Comparison of ENCODE assay signal across 28 cellular contexts in genomic region chr1:96510911-96511310, GRCh38.
DNase-seq lines count a peak whose midpoint lies in the region; ATAC-seq and TF ChIP-seq lines count a peak whose summit lies in the region.
"Had no signal": no experiment of that assay in that cellular context is flagged by ENCODE, and none has a peak within 500 bp of the region (broad histone marks: within the 10 kb centered on the region; RNA-seq: fewer than 3 reads in every experiment).

No MANE protein-coding gene starts in this region.

- intact Hi-C loops in psoas muscle (cut with DNase I): no loop called here

- no peaks in the 10 kb centered on the region for H3K27me3 Mint-ChIP-seq in H9 (ENCODE audit: low read depth)
- H3K27me3 Mint-ChIP-seq: B cell; natural killer cell treated with Interleukin-12 subunit alpha and Interleukin-12 subunit beta and Interleukin-15 and Interleukin-18, amount 100 ng/mL, for 72 hours had no signal

- peaks cover 23 to 47% of the 10 kb centered on the region in 2 experiments for H3K4me1 Mint-ChIP-seq in H9
- H3K4me1 Mint-ChIP-seq: B cell had no signal

- no peaks in the 10 kb centered on the region for H3K79me2 ChIP-seq in H9 (ENCODE audit: insufficient read depth, low read length)

- H2BK20ac ChIP-seq in H9 (ENCODE audit: low read depth, low read length, poor library complexity, severe bottlenecking): no peak overlapping the region

- no peak overlapping the region for H4K5ac ChIP-seq in H9 (ENCODE audit: insufficient read length, low read depth, low read length)

- H3K9ac ChIP-seq in H9 (ENCODE audit: extremely low read depth, insufficient read length, low read length): no peak overlapping the region

- no peak overlapping the region for H3K18ac ChIP-seq in H9 (ENCODE audit: insufficient read length, low read depth, low read length)

- peaks cover 16% of the 10 kb centered on the region for H3K4me1 ChIP-seq in psoas muscle
- no peaks in the 10 kb centered on the region for H3K4me1 ChIP-seq in H9 (ENCODE audit: insufficient read depth, low read length)
- H3K4me1 ChIP-seq: A549, left lung, suprapubic skin had no signal

- WGBS in psoas muscle, 3 donors: 40 to 71% (median 51%) methylated on average over 3 of the region's 3 CpGs
- no CpG with 5 or more reads among the region's 3 CpGs for WGBS in H9 (ENCODE audit: extremely low coverage, insufficient read length, low lambda C conversion rate)

- no peak overlapping the region for H2BK5ac ChIP-seq in H9 (ENCODE audit: insufficient read length, low read length)

- no peaks in the 10 kb centered on the region for H3K36me3 ChIP-seq in psoas muscle (ENCODE audit: insufficient read depth in 1 of 2, low read depth in 1 of 2)
- H3K36me3 ChIP-seq: left lung, ovary, suprapubic skin had no signal

- H3K4ac ChIP-seq in H9 (ENCODE audit: low read depth, low read length): no peak overlapping the region

- no peak overlapping the region for H2BK15ac ChIP-seq in H9 (ENCODE audit: low read depth, low read length)

- H2BK120ac ChIP-seq in H9 (ENCODE audit: low read depth, low read length, poor library complexity, severe bottlenecking): no peak overlapping the region

- DNase-seq in NCI-H1417 (lab: John Stamatoyannopoulos, UW) (peak; percentile 9 to 51 (median 30)), NCI-H1417 treated with DMSO at 0.1 percent for 48 hours (lab: John Stamatoyannopoulos, UW) (no peak), NCI-H2029 treated with DMSO at 0.1 percent for 48 hours (lab: John Stamatoyannopoulos, UW) (peak; percentile 85), psoas muscle (no peak), GM10266 (ENCODE audit: extremely low spot score) (no peak), H9 (no peak)
- DNase-seq: activated CD4-positive, alpha-beta T cell treated with anti-CD3 and anti-CD28 coated beads for 48 hours; activated naive CD4-positive, alpha-beta T cell treated with anti-CD3 and anti-CD28 coated beads for 36 hours; amniotic stem cell; effector memory CD8-positive, alpha-beta T cell; foreskin fibroblast; GOT3; left lung; midbrain; NCI-H524; ovary; right cardiac atrium; stimulated activated CD4-positive, alpha-beta T cell treated with anti-CD3 and anti-CD28 coated beads, Interleukin-12 subunit alpha, Interleukin-12 subunit beta, amount 100 ng/mL, for 4 hours; stimulated activated CD4-positive, alpha-beta T cell treated with anti-CD3 and anti-CD28 coated beads, Interleukin-4, amount 100 ng/mL, for 24 hours; stimulated activated naive B cell treated with anti-CD40 and anti-IgM and Interleukin-4, amounts not matched to agents 10 μg/mL and 1 μg/mL and 100 μg/mL, for 72 hours; T-helper 2 cell had no signal

- no peak overlapping the region for H2AK5ac ChIP-seq in H9 (ENCODE audit: insufficient read length, low read length)

- H3K79me1 ChIP-seq in H9 (ENCODE audit: insufficient read depth, low read depth, low read length, poor library complexity, severe bottlenecking): no peaks in the 10 kb centered on the region

- peak overlapping the region in 1 of 3 experiments; percentile 23; a peak in 2 of 7 replicates for H3K27ac Mint-ChIP-seq in H9
- H3K27ac Mint-ChIP-seq: activated naive CD4-positive, alpha-beta T cell treated with anti-CD3 and anti-CD28 coated beads for 36 hours; B cell; effector memory CD8-positive, alpha-beta T cell; natural killer cell treated with Interleukin-12 subunit alpha and Interleukin-12 subunit beta and Interleukin-15 and Interleukin-18, amount 100 ng/mL, for 72 hours; stimulated activated naive B cell treated with anti-CD40 and anti-IgM and Interleukin-4, amounts not matched to agents 10 μg/mL and 1 μg/mL and 100 μg/mL, for 72 hours had no signal

- no peak overlapping the region for H3K4me2 ChIP-seq in H9 (ENCODE audit: insufficient read depth, insufficient read length, low read length)
- H3K4me2 ChIP-seq: A549 had no signal

- H3K9me3 Mint-ChIP-seq in H9: no peaks in the 10 kb centered on the region
- H3K9me3 Mint-ChIP-seq: activated naive CD4-positive, alpha-beta T cell treated with anti-CD3 and anti-CD28 coated beads for 36 hours; stimulated activated naive B cell treated with anti-CD40 and anti-IgM and Interleukin-4, amounts not matched to agents 10 μg/mL and 1 μg/mL and 100 μg/mL, for 72 hours had no signal

- H3K4me3 Mint-ChIP-seq in H9: no peak overlapping the region
- H3K4me3 Mint-ChIP-seq: activated naive CD4-positive, alpha-beta T cell treated with anti-CD3 and anti-CD28 coated beads for 36 hours; B cell; effector memory CD8-positive, alpha-beta T cell; natural killer cell treated with Interleukin-12 subunit alpha and Interleukin-12 subunit beta and Interleukin-15 and Interleukin-18, amount 100 ng/mL, for 72 hours; stimulated activated naive B cell treated with anti-CD40 and anti-IgM and Interleukin-4, amounts not matched to agents 10 μg/mL and 1 μg/mL and 100 μg/mL, for 72 hours had no signal

- H3K4me3 ChIP-seq in psoas muscle: no peak overlapping the region
- H3K4me3 ChIP-seq: A549, left lung, ovary, suprapubic skin had no signal

- no peak overlapping the region for H3K14ac ChIP-seq in H9 (ENCODE audit: insufficient read depth, low read length)

- ATAC-seq in psoas muscle: peak in 1 of 4 donors; percentile 35
- ATAC-seq in GM21515 (IDR thresholded peaks at IDR 0.05; ENCODE audit: unreplicated experiment): no peak
- ATAC-seq: A549; effector memory CD8-positive, alpha-beta T cell; left lung; natural killer cell treated with Interleukin-12 subunit alpha and Interleukin-12 subunit beta and Interleukin-15 and Interleukin-18, amount 100 ng/mL, for 72 hours; right cardiac atrium; SK-N-SH treated with all-trans-retinoic acid at 6 μM for 48 hours; stimulated activated naive B cell treated with anti-CD40 and anti-IgM and Interleukin-4, amounts not matched to agents 10 μg/mL and 1 μg/mL and 100 μg/mL, for 72 hours had no signal

- H3K36me3 Mint-ChIP-seq in H9 (ENCODE audit: insufficient read depth in 1 of 3, low read depth in 3 of 3): no peaks in the 10 kb centered on the region; a peak in 1 of 7 replicates
- H3K36me3 Mint-ChIP-seq: natural killer cell treated with Interleukin-12 subunit alpha and Interleukin-12 subunit beta and Interleukin-15 and Interleukin-18, amount 100 ng/mL, for 72 hours; stimulated activated naive B cell treated with anti-CD40 and anti-IgM and Interleukin-4, amounts not matched to agents 10 μg/mL and 1 μg/mL and 100 μg/mL, for 72 hours had no signal

- H3K27ac ChIP-seq in VCaP: peak overlapping the region; percentile 59
- peak overlapping the region; percentile 31 for H3K27ac ChIP-seq in psoas muscle
- H3K27ac ChIP-seq in H9 (ENCODE audit: insufficient read length, low read depth, low read length): no peak overlapping the region
- H3K27ac ChIP-seq: A549, left lung, ovary, suprapubic skin had no signal

- no peak overlapping the region for H2AFZ ChIP-seq in H9 (ENCODE audit: low read length)

- no peak overlapping the region for H3K56ac ChIP-seq in H9 (ENCODE audit: insufficient read length, low read depth, low read length)

- H3K9me3 ChIP-seq in psoas muscle (no peaks in the 10 kb centered on the region), H9 (ENCODE audit: control insufficient read depth, low read depth, low read length) (no peaks in the 10 kb centered on the region)
- H3K9me3 ChIP-seq: A549, left lung, ovary, suprapubic skin had no signal

- TF ChIP-seq CTCF in VCaP (conservative IDR thresholded peaks at IDR 0.05) (no peak), psoas muscle (IDR thresholded peaks at IDR 0.05) (no peak), GM10266 (IDR thresholded peaks at IDR 0.05; ENCODE audit: control insufficient read depth, insufficient read depth, low read depth, missing control alignments) (no peak), H9 (conservative IDR thresholded peaks at IDR 0.05) (no peak)

- no peaks in the 10 kb centered on the region for H4K20me1 ChIP-seq in H9 (ENCODE audit: control insufficient read depth, insufficient read depth, insufficient read length)

- no peak overlapping the region for H4K91ac ChIP-seq in H9 (ENCODE audit: insufficient read length, low read depth, low read length)

- no peaks in the 10 kb centered on the region for H3K23me2 ChIP-seq in H9 (ENCODE audit: insufficient read length, low read depth, low read length, poor library complexity, severe bottlenecking)

- H3K27me3 ChIP-seq in psoas muscle (ENCODE audit: insufficient read depth in 3 of 3, low read length in 2 of 3): no peaks in the 10 kb centered on the region
- no peaks in the 10 kb centered on the region for H3K27me3 ChIP-seq in H9 (ENCODE audit: insufficient read depth, low read length)
- H3K27me3 ChIP-seq: left lung, ovary, suprapubic skin had no signal

- H4K8ac ChIP-seq in H9 (replicated peaks; ENCODE audit: insufficient read length, low read depth, low read length): no peak overlapping the region

- no peak overlapping the region for H3T11ph ChIP-seq in H9 (ENCODE audit: low read length)

- no peak overlapping the region for H2BK12ac ChIP-seq in H9 (ENCODE audit: insufficient read length, low read depth, low read length)

- no peak overlapping the region for H3K23ac ChIP-seq in H9 (ENCODE audit: insufficient read length, low read depth, low read length)

Comparison
In these comparisons a context has a peak if more than half of its experiments do, and no peak if none do; other contexts are left out.
1. DNase-seq: peak in NCI-H1417 (3 of 3) and NCI-H2029 treated with DMSO at 0.1 percent for 48 hours (single experiment); none in NCI-H1417 treated with DMSO at 0.1 percent for 48 hours (single experiment), psoas muscle (0 of 2), GM10266 (single experiment) and H9 (single experiment).